Comparison of ENCODE assay signal across 15 cellular contexts in genomic region chr17:75681289-75681688, GRCh38. TPM values are rescaled to one million over a fixed set of nuclear protein-coding genes. Genes with fewer than 3 reads are reported as not detected.
A peak's percentile ranks its signal among the peaks of the same experiment; 100 is the strongest.
DNase-seq lines count a peak whose midpoint lies in the region; ATAC-seq and TF ChIP-seq lines count a peak whose summit lies in the region.
"Had no signal": no experiment of that assay in that cellular context is flagged by ENCODE, and none has a peak within 500 bp of the region (broad histone marks: within the 10 kb centered on the region; RNA-seq: fewer than 3 reads in every experiment).

No MANE protein-coding gene starts in this region.

- BruUV-seq in Calu3 (replicated peaks; lab: Mats Ljungman, UMichigan) = no TSS peak

- H3K27me3 Mint-ChIP-seq in Calu3 (ENCODE audit: unreplicated experiment) (no peaks in the 10 kb centered on the region), H9 (ENCODE audit: low read depth) (no peaks in the 10 kb centered on the region)

- H3K9me3 Mint-ChIP-seq in Calu3 (ENCODE audit: low read depth, unreplicated experiment) (no peaks in the 10 kb centered on the region), H9 (no peaks in the 10 kb centered on the region)
- H3K9me3 Mint-ChIP-seq: activated T-helper 2 cell treated with anti-CD3 and anti-CD28 coated beads, Interferon-gamma antibody, Interleukin-2, Interleukin-4, amounts not matched to agents 10 μg/mL and 5 μg/mL and 100 μg/mL, durations not matched to agents 14 hours and 24 hours and 36 hours had no signal

- 60 to 84% (median 68%) methylated on average over 3 of the region's 3 CpGs for WGBS in psoas muscle, 3 donors
- no CpG with 5 or more reads among the region's 3 CpGs for WGBS in H9 (ENCODE audit: extremely low coverage, insufficient read length, low lambda C conversion rate)

- no peak overlapping the region for H3K23ac ChIP-seq in H9 (ENCODE audit: insufficient read length, low read depth, low read length)

- peaks cover 2 to 5% of the 10 kb centered on the region in 2 donors for H3K36me3 ChIP-seq in psoas muscle (ENCODE audit: insufficient read depth in 1 of 2, low read depth in 1 of 2)

- H3K4me1 ChIP-seq in psoas muscle (peaks cover 27% of the 10 kb centered on the region), H9 (ENCODE audit: insufficient read depth, low read length) (no peaks in the 10 kb centered on the region)
- H3K4me1 ChIP-seq: SJCRH30 had no signal

- TF ChIP-seq CTCF in Calu3 (IDR thresholded peaks at IDR 0.05; ENCODE audit: unreplicated experiment) = no peak
- no peak for TF ChIP-seq CTCF in RWPE1 (conservative IDR thresholded peaks at IDR 0.05; ENCODE audit: low read depth)
- no peak for TF ChIP-seq CTCF in psoas muscle (IDR thresholded peaks at IDR 0.05)
- no peak for TF ChIP-seq CTCF in H9 (conservative IDR thresholded peaks at IDR 0.05)

- no peaks in the 10 kb centered on the region for H3K27me3 ChIP-seq in psoas muscle (ENCODE audit: insufficient read depth in 3 of 3, low read length in 2 of 3)
- no peaks in the 10 kb centered on the region for H3K27me3 ChIP-seq in H9 (ENCODE audit: insufficient read depth, low read length)
- H3K27me3 ChIP-seq: heart right ventricle, SJCRH30 had no signal

- no peak overlapping the region for H3K4me2 ChIP-seq in H9 (ENCODE audit: insufficient read depth, insufficient read length, low read length)

- H3K14ac ChIP-seq in H9 (ENCODE audit: insufficient read depth, low read length) = no peak overlapping the region

- H3K9me3 ChIP-seq in psoas muscle (no peaks in the 10 kb centered on the region), H9 (ENCODE audit: control insufficient read depth, low read depth, low read length) (no peaks in the 10 kb centered on the region)
- H3K9me3 ChIP-seq: heart right ventricle, SJCRH30 had no signal

- no peak for DNase-seq in Calu3
- peak; percentile 55 for DNase-seq in RWPE1 (ENCODE audit: low spot score)
- no peak for DNase-seq in epithelial cell of prostate (ENCODE audit: low read depth, low spot score)
- no peak for DNase-seq in psoas muscle
- no peak for DNase-seq in SK-N-DZ (ENCODE audit: low spot score)
- DNase-seq in H9 = no peak
- no peak for DNase-seq in DMS53 treated with DMSO at 0.1 percent for 48 hours (lab: John Stamatoyannopoulos, UW; ENCODE audit: unreplicated experiment)
- no peak for DNase-seq in NCI-H1436 treated with DMSO at 0.1 percent for 48 hours (lab: John Stamatoyannopoulos, UW)
- DNase-seq: heart right ventricle, midbrain, NCI-H510A, SJCRH30 had no signal

- H2AK5ac ChIP-seq in H9 (ENCODE audit: insufficient read length, low read length) = no peak overlapping the region

- POLR2A ChIA-PET in RWPE1 (lab: Yijun Ruan, JAX; ENCODE audit: low non-redundant PET) = interaction anchor here (1.3 kb wide), 1 partner anchor 40 kb away, joined by 6 read pairs; the partner anchor contains the start of gene ITGB4

- no peaks in the 10 kb centered on the region for H4K20me1 ChIP-seq in H9 (ENCODE audit: control insufficient read depth, insufficient read depth, insufficient read length)

- H3K9ac ChIP-seq in H9 (ENCODE audit: extremely low read depth, insufficient read length, low read length) = no peak overlapping the region

- no peak overlapping the region for H3K4me3 ChIP-seq in psoas muscle
- H3K4me3 ChIP-seq: coronary artery, heart right ventricle, SJCRH30 had no signal

- H4K8ac ChIP-seq in H9 (replicated peaks; ENCODE audit: insufficient read length, low read depth, low read length) = no peak overlapping the region

- H2BK20ac ChIP-seq in H9 (ENCODE audit: low read depth, low read length, poor library complexity, severe bottlenecking) = no peak overlapping the region

- H3K18ac ChIP-seq in H9 (ENCODE audit: insufficient read length, low read depth, low read length) = no peak overlapping the region

- no peak overlapping the region for H3T11ph ChIP-seq in H9 (ENCODE audit: low read length)

- H3K79me2 ChIP-seq in H9 (ENCODE audit: insufficient read depth, low read length) = peaks cover 1% of the 10 kb centered on the region; the same call in 1 of the 2 replicates

- H3K27ac ChIP-seq in RWPE1 = peak overlapping the region; percentile 100
- H3K27ac ChIP-seq in epithelial cell of prostate = peak overlapping the region; percentile 100
- H3K27ac ChIP-seq in psoas muscle = peak overlapping the region; percentile 16
- no peak overlapping the region for H3K27ac ChIP-seq in H9 (ENCODE audit: insufficient read length, low read depth, low read length)
- H3K27ac ChIP-seq: SJCRH30 had no signal

- CTCF ChIA-PET in Calu3 (lab: Charles Lee) (interaction anchor here (0.8 to 1.0 kb wide), 2 partner anchors 26 to 67 kb away, joined by 3 read pairs; no protein-coding TSS in a partner anchor), RWPE1 (lab: Yijun Ruan, JAX) (interaction anchor here (4.0 kb wide), 1 partner anchor 69 kb away, joined by 18 read pairs; no protein-coding TSS in a partner anchor)

- no peak overlapping the region for H2BK5ac ChIP-seq in H9 (ENCODE audit: insufficient read length, low read length)

- H3K79me1 ChIP-seq in H9 (ENCODE audit: insufficient read depth, low read depth, low read length, poor library complexity, severe bottlenecking) = peaks cover 2% of the 10 kb centered on the region

- no peaks in the 10 kb centered on the region for H3K23me2 ChIP-seq in H9 (ENCODE audit: insufficient read length, low read depth, low read length, poor library complexity, severe bottlenecking)

- no peak overlapping the region for H4K5ac ChIP-seq in H9 (ENCODE audit: insufficient read length, low read depth, low read length)

- H3K4ac ChIP-seq in H9 (ENCODE audit: low read depth, low read length) = no peak overlapping the region

- H3K27ac Mint-ChIP-seq in Calu3 (ENCODE audit: unreplicated experiment) = peak overlapping the region; percentile 47
- H3K27ac Mint-ChIP-seq in H9 = peak overlapping the region in 1 of 3 experiments; percentile 57; a peak in 1 of 7 replicates
- H3K27ac Mint-ChIP-seq: activated T-helper 2 cell treated with anti-CD3 and anti-CD28 coated beads, Interferon-gamma antibody, Interleukin-2, Interleukin-4, amounts not matched to agents 10 μg/mL and 5 μg/mL and 100 μg/mL, durations not matched to agents 14 hours and 24 hours and 36 hours had no signal

- no peak overlapping the region for H2BK15ac ChIP-seq in H9 (ENCODE audit: low read depth, low read length)

- no peak overlapping the region for H3K56ac ChIP-seq in H9 (ENCODE audit: insufficient read length, low read depth, low read length)

- H3K36me3 Mint-ChIP-seq in Calu3 (ENCODE audit: insufficient read depth, unreplicated experiment) (peaks cover 45% of the 10 kb centered on the region), H9 (ENCODE audit: insufficient read depth in 1 of 3, low read depth in 3 of 3) (peaks cover 3 to 31% (median 16%) of the 10 kb centered on the region in 3 experiments; a peak in 6 of 7 replicates)

- H2BK12ac ChIP-seq in H9 (ENCODE audit: insufficient read length, low read depth, low read length) = no peak overlapping the region

- intact Hi-C loops in Calu3 (cut with micrococcal nuclease; ENCODE audit: unreplicated experiment) = no loop called here
- intact Hi-C loops in psoas muscle (cut with DNase I) = no loop called here

- no peak overlapping the region for H2BK120ac ChIP-seq in H9 (ENCODE audit: low read depth, low read length, poor library complexity, severe bottlenecking)

- H2AFZ ChIP-seq in H9 (ENCODE audit: low read length) = no peak overlapping the region

- peak in 1 of 4 donors; percentile 34 for ATAC-seq in psoas muscle

- H3K4me3 Mint-ChIP-seq in Calu3 (ENCODE audit: low read depth, unreplicated experiment) (no peak overlapping the region), H9 (no peak overlapping the region)

- H3K4me1 Mint-ChIP-seq in Calu3 (ENCODE audit: low read depth, unreplicated experiment) (peaks cover 52% of the 10 kb centered on the region), H9 (no peaks in the 10 kb centered on the region)

- no peak overlapping the region for H4K91ac ChIP-seq in H9 (ENCODE audit: insufficient read length, low read depth, low read length)

RNA-seq across cellular contexts. Expression of gene SAP30BP, which starts 14.2 kb away (rescaled TPM):
- 96.4 and 98.4 TPM in 2 replicates for total RNA-seq in Calu3 (2022)
- 10 to 100 TPM; 40.9 to 68.5 (median 46.7) TPM for total RNA-seq in psoas muscle
- 100 to 1,000 TPM in 1 of 3 donors, 10 to 100 TPM in 2; 71.9 to 123 (median 79.4) TPM for polyA plus RNA-seq in psoas muscle
- polyA plus RNA-seq in SK-N-DZ (2014; cell fraction: cytosol; rRNA removed) = 64.3 and 73.1 TPM in 2 replicates
- 196 and 208 TPM in 2 replicates for polyA plus RNA-seq in SK-N-DZ (2014; cell fraction: nucleus; rRNA removed)
- total RNA-seq in H9 (2021) = 82.6 and 89.7 TPM in 2 replicates

RNA-seq across cellular contexts. Expression of gene RECQL5, which starts 14.3 kb away (rescaled TPM):
- total RNA-seq in Calu3 (2022) = 71.3 and 87.3 TPM in 2 replicates
- total RNA-seq in psoas muscle = 10 to 100 TPM in 2 of 4 donors, 1 to 10 TPM in 2; 6.8 to 15.5 (median 9.6) TPM
- polyA plus RNA-seq in psoas muscle = 10 to 100 TPM in 1 of 3 donors, 1 to 10 TPM in 2; 5.7 to 16.0 (median 7.8) TPM
- 23.7 and 26.3 TPM in 2 replicates for polyA plus RNA-seq in SK-N-DZ (2014; cell fraction: cytosol; rRNA removed)
- 82.8 and 109 TPM in 2 replicates for polyA plus RNA-seq in SK-N-DZ (2014; cell fraction: nucleus; rRNA removed)
- total RNA-seq in H9 (2021) = 40.0 and 40.1 TPM in 2 replicates

RNA-seq across cellular contexts. Expression of gene ITGB4, which starts 40.0 kb away (rescaled TPM):
- total RNA-seq in Calu3 (2022) = 253 and 301 TPM in 2 replicates
- 1 to 10 TPM; 1.3 to 5.7 (median 3.9) TPM for total RNA-seq in psoas muscle
- 1 to 10 TPM; 1.5 to 2.1 (median 1.6) TPM for polyA plus RNA-seq in psoas muscle
- polyA plus RNA-seq in SK-N-DZ (2014; cell fraction: cytosol; rRNA removed) = 0.62 and 1.4 TPM in 2 replicates
- polyA plus RNA-seq in SK-N-DZ (2014; cell fraction: nucleus; rRNA removed) = 0.23 and 0.32 TPM in 2 replicates
- total RNA-seq in H9 (2021) = 3.9 and 5.3 TPM in 2 replicates

RNA-seq across cellular contexts. Expression of gene SMIM5, which starts 48.1 kb away (rescaled TPM):
- 1.9 and 3.5 TPM in 2 replicates for total RNA-seq in Calu3 (2022)
- under 1 TPM in 3 of 4 donors, not detected in 1; 0.11 to 0.28 (median 0.17) TPM for total RNA-seq in psoas muscle
- polyA plus RNA-seq in psoas muscle = under 1 TPM; 0.17 to 0.92 (median 0.21) TPM
- not detected in 2 replicates for polyA plus RNA-seq in SK-N-DZ (2014; cell fraction: cytosol; rRNA removed)
- 0.14 TPM in 1 of 2 replicates, not detected in the other for polyA plus RNA-seq in SK-N-DZ (2014; cell fraction: nucleus; rRNA removed)
- total RNA-seq in H9 (2021) = 0.20 and 0.24 TPM in 2 replicates
- total RNA-seq: pulmonary artery endothelial cell had no signal

Comparison
In these comparisons a context has a peak if more than half of its experiments do, and no peak if none do; other contexts are left out.
1. RNA of gene ITGB4, which starts 40.0 kb away (total RNA-seq): 253 to 301 TPM in Calu3; 3.9 to 5.3 TPM in H9 and 1.3 to 5.7 TPM in psoas muscle; every median in the first group is over 10 times any median in the second.